ENCODE assay signal across 8 cellular contexts in the genomic region with DNA sequence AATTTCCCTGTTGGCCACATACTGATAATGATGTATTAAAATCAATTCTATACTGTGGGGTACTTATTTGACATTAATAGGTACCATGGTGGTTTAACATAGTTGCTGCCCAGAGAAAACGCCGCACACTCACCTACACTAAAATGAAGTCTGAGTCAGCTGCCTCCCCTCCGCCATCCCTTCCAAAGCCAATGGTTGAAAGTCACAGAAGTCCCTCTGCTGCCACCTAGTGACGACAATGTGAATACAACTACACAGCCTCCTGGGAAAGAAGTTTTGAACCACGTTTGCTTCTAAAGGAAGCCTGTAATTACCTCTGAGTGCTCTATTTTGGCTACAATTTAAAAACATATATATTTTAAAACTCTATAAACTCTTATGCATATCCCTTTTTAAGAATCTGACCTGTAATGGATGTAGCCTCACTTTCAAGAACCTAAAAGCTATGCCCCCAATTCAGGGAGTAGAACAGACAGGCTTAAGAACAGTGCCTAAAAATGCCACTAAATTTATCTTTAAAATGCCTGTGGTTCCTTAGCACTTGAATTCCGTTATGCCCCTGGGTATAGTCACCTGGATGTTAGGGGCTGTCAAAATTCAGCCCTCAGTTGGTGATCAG. TPM values are rescaled to one million over a fixed set of nuclear protein-coding genes. Genes with fewer than 3 reads are reported as not detected.
DNase-seq lines count a peak whose midpoint lies in the region; ATAC-seq and TF ChIP-seq lines count a peak whose summit lies in the region.

No MANE protein-coding gene starts in this region.

- H3K36me3 Mint-ChIP-seq in activated naive CD4-positive, alpha-beta T cell treated with anti-CD3 and anti-CD28 coated beads for 36 hours (ENCODE audit: low read depth): no peaks in the 10 kb centered on the region

- POLR2A ChIA-PET in SK-N-SH (lab: Yijun Ruan, JAX): no interaction called here

- CTCF ChIA-PET in SK-N-SH (lab: Yijun Ruan, JAX): interaction anchor here (0.6 to 2.0 kb wide), 45 partner anchors 10 to 882 kb away, joined by 3 to 19 read pairs (median 4); a partner anchor contains a TSS
- CTCF ChIA-PET in activated naive CD4-positive, alpha-beta T cell treated with anti-CD3 and anti-CD28 coated beads for 36 hours (lab: Charles Lee): interaction anchor here (0.6 to 2.1 kb wide), 21 partner anchors 11 to 415 kb away, joined by 3 to 11 read pairs (median 4); a partner anchor contains a TSS

- H3K9me3 ChIP-seq in SK-N-SH (peaks cover 7% of the 10 kb centered on the region; the same call in 1 of the 2 replicates), upper lobe of right lung (no peaks in the 10 kb centered on the region)

- TF ChIP-seq EP300 in SK-N-SH (IDR thresholded peaks at IDR 0.05; ENCODE audit: borderline replicate concordance in 1 of 2, low read depth in 1 of 2, low read length in 1 of 2): no peak

- DNase-seq in DMS53 (lab: John Stamatoyannopoulos, UW) (peak; percentile 87), H4 (ENCODE audit: low spot score) (peak; percentile 79), NCI-H1105 (lab: John Stamatoyannopoulos, UW) (peak; percentile 76), SK-N-SH (peak; percentile 72), glomerular visceral epithelial cell (ENCODE audit: extremely low spot score) (peak; percentile 86), posterior cingulate gyrus (peak; percentile 33 to 92 (median 74)), upper lobe of right lung (no peak)
- DNase-seq in activated naive CD4-positive, alpha-beta T cell treated with anti-CD3 and anti-CD28 coated beads for 36 hours: peak; percentile 92

- no peak overlapping the region for H3K9ac ChIP-seq in SK-N-SH

- H3K27me3 ChIP-seq in SK-N-SH (ENCODE audit: insufficient read depth) (no peaks in the 10 kb centered on the region; the same call in 1 of the 2 replicates), upper lobe of right lung (no peaks in the 10 kb centered on the region)

- no peaks in the 10 kb centered on the region for H3F3A ChIP-seq in SK-N-SH (replicated peaks; ENCODE audit: insufficient read depth)

- H3K4me1 ChIP-seq in SK-N-SH (ENCODE audit: control insufficient read depth in 1 of 2, insufficient read depth in 2 of 2, low read depth in 1 of 2, low read length in 1 of 2) (no peaks in the 10 kb centered on the region), upper lobe of right lung (no peaks in the 10 kb centered on the region)

- peaks cover 6% of the 10 kb centered on the region for H3K4me1 Mint-ChIP-seq in activated naive CD4-positive, alpha-beta T cell treated with anti-CD3 and anti-CD28 coated beads for 36 hours (ENCODE audit: low read depth)

- ATAC-seq in upper lobe of right lung: peak; percentile 96

- no peak overlapping the region for H3K4me2 ChIP-seq in SK-N-SH

- H4K20me1 ChIP-seq in SK-N-SH (ENCODE audit: insufficient read depth): no peaks in the 10 kb centered on the region

- no peak overlapping the region for H3K4me3 Mint-ChIP-seq in activated naive CD4-positive, alpha-beta T cell treated with anti-CD3 and anti-CD28 coated beads for 36 hours

- no peak overlapping the region for H3K4me3 ChIP-seq in SK-N-SH (ENCODE audit: low read depth in 2 of 2, low read length in 1 of 2)
- H3K4me3 ChIP-seq in upper lobe of right lung: no peak overlapping the region

- TF ChIP-seq CTCF in SK-N-SH (IDR thresholded peaks at IDR 0.05) (peak; percentile 93), upper lobe of right lung (IDR thresholded peaks at IDR 0.05) (peak; percentile 85)

- H3K27ac Mint-ChIP-seq in activated naive CD4-positive, alpha-beta T cell treated with anti-CD3 and anti-CD28 coated beads for 36 hours: no peak overlapping the region

- intact Hi-C loops in activated naive CD4-positive, alpha-beta T cell treated with anti-CD3 and anti-CD28 coated beads for 36 hours (cut with micrococcal nuclease): loop anchor here (1.0 to 10.0 kb wide), 9 partner anchors 20 to 414 kb away; a partner anchor contains a TSS
- intact Hi-C loops in posterior cingulate gyrus (cut with DNase I): loop anchor here (1.0 to 10.0 kb wide), 2 partner anchors 101 to 411 kb away; no protein-coding TSS in a partner anchor
- intact Hi-C loops in upper lobe of right lung (cut with DNase I): no loop called here

- H3K9me3 Mint-ChIP-seq in activated naive CD4-positive, alpha-beta T cell treated with anti-CD3 and anti-CD28 coated beads for 36 hours: no peaks in the 10 kb centered on the region

- no peaks in the 10 kb centered on the region for H3K79me2 ChIP-seq in SK-N-SH (ENCODE audit: insufficient read depth)

- peak; percentile 90 for TF ChIP-seq RAD21 in SK-N-SH (IDR thresholded peaks at IDR 0.05; ENCODE audit: low read length)

- peak overlapping the region; percentile 79 for H2AFZ ChIP-seq in SK-N-SH (ENCODE audit: low read depth)

- 1% methylated on average over 6 of the region's 6 CpGs for WGBS in SK-N-SH (ENCODE audit: low lambda C conversion rate)

- H3K27me3 Mint-ChIP-seq in activated naive CD4-positive, alpha-beta T cell treated with anti-CD3 and anti-CD28 coated beads for 36 hours (ENCODE audit: low read depth): peaks cover 3% of the 10 kb centered on the region

- no peaks in the 10 kb centered on the region for H3K9me2 ChIP-seq in SK-N-SH

- H3K27ac ChIP-seq in SK-N-SH (ENCODE audit: low read depth in 2 of 2, low read length in 1 of 2) (no peak overlapping the region), upper lobe of right lung (no peak overlapping the region)

- H3K36me3 ChIP-seq in SK-N-SH (replicated peaks in 1 of 2; ENCODE audit: control insufficient read depth in 1 of 2, insufficient read depth in 2 of 2, low read length in 1 of 2) (no peaks in the 10 kb centered on the region), upper lobe of right lung (no peaks in the 10 kb centered on the region)

TF ChIP-seq in SK-N-SH, 30 proteins besides CTCF, POLR2A, EP300 and RAD21 (continues in another document):
- no peak for TF ChIP-seq POLR2AphosphoS5 (IDR thresholded peaks at IDR 0.05; ENCODE audit: low read depth, low read length)
- no peak for TF ChIP-seq NFIC (IDR thresholded peaks at IDR 0.05; ENCODE audit: borderline replicate concordance)
- no peak for TF ChIP-seq TCF12 (IDR thresholded peaks at IDR 0.05)
- no peak for TF ChIP-seq GABPA (IDR thresholded peaks at IDR 0.05; ENCODE audit: low read depth)
- peak; percentile 37; the same call in 1 of the 2 replicates for TF ChIP-seq MXI1 (IDR thresholded peaks at IDR 0.05; ENCODE audit: low read depth, low read length)
- TF ChIP-seq, protein P1, sequence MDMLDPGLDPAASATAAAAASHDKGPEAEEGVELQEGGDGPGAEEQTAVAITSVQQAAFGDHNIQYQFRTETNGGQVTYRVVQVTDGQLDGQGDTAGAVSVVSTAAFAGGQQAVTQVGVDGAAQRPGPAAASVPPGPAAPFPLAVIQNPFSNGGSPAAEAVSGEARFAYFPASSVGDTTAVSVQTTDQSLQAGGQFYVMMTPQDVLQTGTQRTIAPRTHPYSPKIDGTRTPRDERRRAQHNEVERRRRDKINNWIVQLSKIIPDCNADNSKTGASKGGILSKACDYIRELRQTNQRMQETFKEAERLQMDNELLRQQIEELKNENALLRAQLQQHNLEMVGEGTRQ (IDR thresholded peaks at IDR 0.05; ENCODE audit: borderline replicate concordance, low read depth, low read length): no peak
- no peak for TF ChIP-seq RXRA (IDR thresholded peaks at IDR 0.05; ENCODE audit: borderline replicate concordance, low read depth)
- peak; percentile 82 for TF ChIP-seq SMC3 (IDR thresholded peaks at IDR 0.05; ENCODE audit: low read depth, low read length)
- TF ChIP-seq, protein P2, sequence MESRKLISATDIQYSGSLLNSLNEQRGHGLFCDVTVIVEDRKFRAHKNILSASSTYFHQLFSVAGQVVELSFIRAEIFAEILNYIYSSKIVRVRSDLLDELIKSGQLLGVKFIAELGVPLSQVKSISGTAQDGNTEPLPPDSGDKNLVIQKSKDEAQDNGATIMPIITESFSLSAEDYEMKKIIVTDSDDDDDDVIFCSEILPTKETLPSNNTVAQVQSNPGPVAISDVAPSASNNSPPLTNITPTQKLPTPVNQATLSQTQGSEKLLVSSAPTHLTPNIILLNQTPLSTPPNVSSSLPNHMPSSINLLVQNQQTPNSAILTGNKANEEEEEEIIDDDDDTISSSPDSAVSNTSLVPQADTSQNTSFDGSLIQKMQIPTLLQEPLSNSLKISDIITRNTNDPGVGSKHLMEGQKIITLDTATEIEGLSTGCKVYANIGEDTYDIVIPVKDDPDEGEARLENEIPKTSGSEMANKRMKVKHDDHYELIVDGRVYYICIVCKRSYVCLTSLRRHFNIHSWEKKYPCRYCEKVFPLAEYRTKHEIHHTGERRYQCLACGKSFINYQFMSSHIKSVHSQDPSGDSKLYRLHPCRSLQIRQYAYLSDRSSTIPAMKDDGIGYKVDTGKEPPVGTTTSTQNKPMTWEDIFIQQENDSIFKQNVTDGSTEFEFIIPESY (IDR thresholded peaks at IDR 0.05; ENCODE audit: borderline replicate concordance, low read depth): no peak
- no peak for TF ChIP-seq NRF1 (IDR thresholded peaks at IDR 0.05; ENCODE audit: low read depth, low read length)
- TF ChIP-seq, protein P3, sequence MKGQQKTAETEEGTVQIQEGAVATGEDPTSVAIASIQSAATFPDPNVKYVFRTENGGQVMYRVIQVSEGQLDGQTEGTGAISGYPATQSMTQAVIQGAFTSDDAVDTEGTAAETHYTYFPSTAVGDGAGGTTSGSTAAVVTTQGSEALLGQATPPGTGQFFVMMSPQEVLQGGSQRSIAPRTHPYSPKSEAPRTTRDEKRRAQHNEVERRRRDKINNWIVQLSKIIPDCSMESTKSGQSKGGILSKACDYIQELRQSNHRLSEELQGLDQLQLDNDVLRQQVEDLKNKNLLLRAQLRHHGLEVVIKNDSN (IDR thresholded peaks at IDR 0.05; ENCODE audit: borderline replicate concordance, low read depth): no peak
- no peak for TF ChIP-seq RCOR1 (IDR thresholded peaks at IDR 0.05; ENCODE audit: low read length)
- peak; percentile 47; the same call in 1 of the 2 replicates for TF ChIP-seq FOSL2 (IDR thresholded peaks at IDR 0.05; ENCODE audit: borderline replicate concordance, low read depth)
- TF ChIP-seq JUND (IDR thresholded peaks at IDR 0.05): peak; percentile 23; the same call in 1 of the 2 replicates
- no peak for TF ChIP-seq CHD2 (IDR thresholded peaks at IDR 0.05; ENCODE audit: low read length, partially characterized antibody)
- TF ChIP-seq, protein P4, sequence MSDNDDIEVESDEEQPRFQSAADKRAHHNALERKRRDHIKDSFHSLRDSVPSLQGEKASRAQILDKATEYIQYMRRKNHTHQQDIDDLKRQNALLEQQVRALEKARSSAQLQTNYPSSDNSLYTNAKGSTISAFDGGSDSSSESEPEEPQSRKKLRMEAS (IDR thresholded peaks at IDR 0.05; ENCODE audit: low read depth): no peak
- TF ChIP-seq YY1 (IDR thresholded peaks at IDR 0.05; ENCODE audit: low read depth): peak; percentile 42; the same call in 1 of the 2 replicates

RNA-seq across cellular contexts. Expression of a gene that starts 20.6 kb away (rescaled TPM):
- total RNA-seq in H4 (2014; rRNA removed; shearing (Covaris generic)): 95.9 and 111 TPM in 2 replicates
- polyA plus RNA-seq in SK-N-SH (2012; rRNA removed): 43.7 and 45.1 TPM in 2 replicates
- polyA plus RNA-seq in SK-N-SH (2012; cell fraction: cytosol; rRNA removed): 57.3 and 61.1 TPM in 2 replicates
- polyA plus RNA-seq in SK-N-SH (2012; cell fraction: nucleus; rRNA removed): 32.2 and 45.5 TPM in 2 replicates
- 10 to 100 TPM; 30.7 to 32.7 TPM for total RNA-seq in activated naive CD4-positive, alpha-beta T cell treated with anti-CD3 and anti-CD28 coated beads for 36 hours
- total RNA-seq in upper lobe of right lung: 33.9 TPM
